27 cellular contexts compared by ENCODE assay signal in the genomic region with DNA sequence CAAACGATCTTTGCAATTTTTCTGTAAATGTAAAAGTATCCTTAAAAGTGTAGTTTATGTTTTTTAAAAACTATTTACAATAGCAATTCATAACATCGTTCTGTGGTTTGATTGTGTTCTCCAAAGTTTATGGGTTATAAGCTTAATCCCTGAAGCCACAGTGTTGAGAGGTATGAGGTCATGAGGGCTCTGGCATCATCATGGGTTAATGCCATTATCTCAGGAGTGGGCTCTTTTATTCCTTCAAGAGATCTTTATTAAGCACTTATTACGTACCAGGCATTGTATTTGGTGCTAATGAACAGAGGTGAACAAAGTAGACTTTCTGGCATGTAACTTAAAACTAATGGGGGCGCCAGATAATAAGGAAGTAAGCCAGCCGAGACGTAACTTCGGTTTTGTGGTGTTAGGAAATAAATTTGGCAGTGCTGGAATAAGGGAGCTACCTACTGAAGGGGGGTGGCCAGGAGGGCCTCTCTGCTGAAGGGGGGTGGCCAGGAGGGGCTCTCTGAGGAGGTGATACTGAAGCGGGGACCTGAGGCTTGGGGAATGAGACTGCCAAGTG.
DNase-seq lines count a peak whose midpoint lies in the region; ATAC-seq, FAIRE-seq and TF ChIP-seq lines count a peak whose summit lies in the region.
"Had no signal": no experiment of that assay in that cellular context is flagged by ENCODE, and none has a peak within 500 bp of the region (broad histone marks: within the 10 kb centered on the region; RNA-seq: fewer than 3 reads in every experiment).

No MANE protein-coding gene starts in this region.

- no peaks in the 10 kb centered on the region for H3K79me2 ChIP-seq in HepG2 (ENCODE audit: insufficient read depth, low read length)

- no peaks in the 10 kb centered on the region for H4K20me1 ChIP-seq in HepG2 (ENCODE audit: insufficient read depth, low read length)

- no peak overlapping the region for H2AFZ ChIP-seq in HepG2 (ENCODE audit: low read length)

- POLR2A ChIA-PET in HepG2 (lab: Yijun Ruan, JAX), result no interaction called here

- H3K27ac Mint-ChIP-seq in mesothelial cell of epicardium, result no peak overlapping the region
- H3K27ac Mint-ChIP-seq: activated CD8-positive, alpha-beta T cell treated with anti-CD3 and anti-CD28 coated beads for 36 hours had no signal

- H3K36me3 Mint-ChIP-seq in mesothelial cell of epicardium, result peaks cover 26% of the 10 kb centered on the region

- H3K4me1 ChIP-seq in liver (ENCODE audit: control insufficient read depth in 4 of 4, insufficient read depth in 4 of 4, low read length in 3 of 4) (peaks cover 0 to 3% (median 0%) of the 10 kb centered on the region in 4 donors), HepG2 (ENCODE audit: insufficient read depth, low read length) (no peaks in the 10 kb centered on the region)
- H3K4me1 ChIP-seq: uterus had no signal

- no peaks in the 10 kb centered on the region for H3K4me1 Mint-ChIP-seq in mesothelial cell of epicardium

- no TSS peak for BruUV-seq in HepG2 (replicated peaks; lab: Mats Ljungman, UMichigan)

- intact Hi-C loops in HepG2 (cut with micrococcal nuclease; ENCODE audit: unreplicated experiment) (no loop called here), left colon (cut with DNase I, micrococcal nuclease) (no loop called here)

- H3K27me3 ChIP-seq in liver (ENCODE audit: control insufficient read depth in 4 of 4, insufficient read depth in 4 of 4, low read length in 3 of 4) (no peaks in the 10 kb centered on the region), HepG2 (ENCODE audit: control insufficient read depth in 1 of 2, insufficient read depth in 2 of 2, low read length in 2 of 2) (no peaks in the 10 kb centered on the region), brain microvascular endothelial cell (replicated peaks) (no peaks in the 10 kb centered on the region)
- H3K27me3 ChIP-seq: esophagus squamous epithelium, suprapubic skin, uterus had no signal

- H3K27me3 Mint-ChIP-seq in mesothelial cell of epicardium (ENCODE audit: low read depth), result no peaks in the 10 kb centered on the region
- H3K27me3 Mint-ChIP-seq: activated CD8-positive, alpha-beta T cell treated with anti-CD3 and anti-CD28 coated beads for 36 hours; central memory CD8-positive, alpha-beta T cell had no signal

- TF ChIP-seq EP300 in HepG2 (IDR thresholded peaks at IDR 0.05; ENCODE audit: low read depth in 2 of 2, low read length in 2 of 2), result no peak
- TF ChIP-seq EP300 in HepG2 (CRISPR knock-in tag; IDR thresholded peaks at IDR 0.05; ENCODE audit: borderline replicate concordance), result no peak

- H3K9ac ChIP-seq in liver (ENCODE audit: low read depth in 1 of 2, low read length in 2 of 2) (no peak overlapping the region), HepG2 (ENCODE audit: insufficient read depth, low read depth, low read length) (no peak overlapping the region)

- TF ChIP-seq CTCF in liver (IDR thresholded peaks at IDR 0.05; ENCODE audit: low read depth, low read length, missing input control), result no peak
- no peak for TF ChIP-seq CTCF in HepG2 (CRISPR knock-in tag; IDR thresholded peaks at IDR 0.05)
- peak; percentile 13 for TF ChIP-seq CTCF in brain microvascular endothelial cell (IDR thresholded peaks at IDR 0.05; ENCODE audit: low read depth, low read length, missing control alignments)
- TF ChIP-seq CTCF in fibroblast of villous mesenchyme (IDR thresholded peaks at IDR 0.05; ENCODE audit: insufficient read depth, low read depth, low read length), result peak; percentile 11
- no peak for TF ChIP-seq CTCF in mesothelial cell of epicardium (IDR thresholded peaks at IDR 0.05; ENCODE audit: unreplicated experiment)

- H3K4me3 ChIP-seq in liver (ENCODE audit: low read depth in 1 of 3, low read length in 3 of 3), result no peak overlapping the region
- H3K4me3 ChIP-seq in HepG2 (replicated peaks in 1 of 3; ENCODE audit: insufficient read depth in 1 of 3, low read depth in 2 of 3, low read length in 3 of 3), result no peak overlapping the region
- H3K4me3 ChIP-seq in brain microvascular endothelial cell (ENCODE audit: low read depth, low read length), result no peak overlapping the region
- H3K4me3 ChIP-seq in fibroblast of villous mesenchyme (ENCODE audit: low read depth, low read length), result no peak overlapping the region
- H3K4me3 ChIP-seq: esophagus squamous epithelium, mucosa of descending colon, psoas muscle, suprapubic skin, uterus had no signal

- H3K4me2 ChIP-seq in HepG2 (ENCODE audit: low read depth, low read length), result no peak overlapping the region

- H3K36me3 ChIP-seq in liver (ENCODE audit: control insufficient read depth in 4 of 4, insufficient read depth in 3 of 4, low read depth in 1 of 4, low read length in 3 of 4), result peaks cover 8 to 30% (median 20%) of the 10 kb centered on the region in 4 donors
- peaks cover 21 to 44% of the 10 kb centered on the region in 2 experiments for H3K36me3 ChIP-seq in HepG2 (replicated peaks in 1 of 2; ENCODE audit: control insufficient read depth in 1 of 2, insufficient read depth in 2 of 2, low read length in 2 of 2)
- peaks cover 8% of the 10 kb centered on the region for H3K36me3 ChIP-seq in brain microvascular endothelial cell (replicated peaks)
- H3K36me3 ChIP-seq: uterus had no signal

- TF ChIP-seq RAD21 in liver (IDR thresholded peaks at IDR 0.05), result peak; percentile 4 to 9
- no peak for TF ChIP-seq RAD21 in HepG2 (CRISPR knock-in tag; IDR thresholded peaks at IDR 0.05)

- TF ChIP-seq POLR2A in HepG2 (IDR thresholded peaks at IDR 0.05; ENCODE audit: insufficient read depth in 1 of 2, low read depth in 2 of 2, low read length in 2 of 2), result no peak

- H3K9me3 ChIP-seq in liver (ENCODE audit: control insufficient read depth in 4 of 4, low read length in 3 of 4) (no peaks in the 10 kb centered on the region), HepG2 (ENCODE audit: low read length) (no peaks in the 10 kb centered on the region)
- H3K9me3 ChIP-seq: esophagus squamous epithelium, mucosa of descending colon, psoas muscle, suprapubic skin, uterus had no signal

- no peaks in the 10 kb centered on the region for H3K9me3 Mint-ChIP-seq in mesothelial cell of epicardium
- H3K9me3 Mint-ChIP-seq: activated CD8-positive, alpha-beta T cell treated with anti-CD3 and anti-CD28 coated beads for 36 hours; central memory CD8-positive, alpha-beta T cell; neural crest cell had no signal

- H3K27ac ChIP-seq in liver (ENCODE audit: low read depth in 1 of 2, low read length in 2 of 2) (no peak overlapping the region), HepG2 (ENCODE audit: extremely low read length, insufficient read depth, low read length) (no peak overlapping the region), brain microvascular endothelial cell (peak overlapping the region; percentile 61)
- H3K27ac ChIP-seq: C4-2B, esophagus squamous epithelium, psoas muscle, suprapubic skin, uterus had no signal

- in situ Hi-C loops in HepG2 (cut with HindIII; ENCODE audit: extremely low pct_ligation_motif_present, low pct_unique_long_range_greater_than_20kb), result no loop called here
- in situ Hi-C loops in brain microvascular endothelial cell (cut with HindIII; ENCODE audit: low pct_ligation_motif_present, low sequenced_read_pairs), result loop anchor here (10.0 kb wide), 1 partner anchor 138 kb away; no protein-coding TSS in a partner anchor

- no peak for ATAC-seq in HepG2
- ATAC-seq in left colon, result no peak
- ATAC-seq: activated CD8-positive, alpha-beta T cell treated with anti-CD3 and anti-CD28 coated beads for 36 hours; left cardiac atrium; mucosa of descending colon; psoas muscle had no signal

- FAIRE-seq in HepG2 (lab: Jason Lieb, UNC), result no peak

- DNase-seq in HepG2 (ENCODE audit: low spot score), result no peak
- DNase-seq in brain microvascular endothelial cell, result no peak
- DNase-seq in fibroblast of villous mesenchyme (ENCODE audit: low read depth), result peak; percentile 83
- no peak for DNase-seq in mesothelial cell of epicardium (ENCODE audit: low spot score in 2 of 2, unreplicated experiment in 2 of 2)
- no peak for DNase-seq in left colon
- DNase-seq in anterior cingulate cortex (lab: John Stamatoyannopoulos, UW), result no peak
- no peak for DNase-seq in mesenteric fat pad (ENCODE audit: low spot score)
- DNase-seq: activated CD8-positive, alpha-beta T cell treated with anti-CD3 and anti-CD28 coated beads for 36 hours; activated T-cell treated with anti-CD3 and anti-CD28 coated beads for 4 hours; amygdala; Calu3; effector CD4-positive, alpha-beta T cell; EL; esophagus squamous epithelium; left cardiac atrium; mucosa of descending colon; NCI-H1417; NCI-H2171; NCI-H526; psoas muscle; SW 1271; uterus had no signal

- WGBS in liver, result 71% methylated on average over 8 of the region's 8 CpGs
- WGBS in HepG2 (ENCODE audit: low lambda C conversion rate), result 95% methylated on average over 8 of the region's 8 CpGs

- CTCF ChIA-PET in HepG2 (lab: Yijun Ruan, JAX; ENCODE audit: low intra/inter-chr PET ratio, low total read pairs), result no interaction called here

- H3K4me3 Mint-ChIP-seq in mesothelial cell of epicardium, result no peak overlapping the region
- H3K4me3 Mint-ChIP-seq: activated CD8-positive, alpha-beta T cell treated with anti-CD3 and anti-CD28 coated beads for 36 hours; central memory CD8-positive, alpha-beta T cell; neural crest cell had no signal

TF ChIP-seq in liver, 16 proteins besides CTCF, POLR2A, EP300 and RAD21 (continues in another document):
- TF ChIP-seq NR2F2 (IDR thresholded peaks at IDR 0.05), result no peak
- TF ChIP-seq HNF4A (conservative IDR thresholded peaks at IDR 0.05), result no peak
- TF ChIP-seq HNF4G (IDR thresholded peaks at IDR 0.05), result no peak
- no peak for TF ChIP-seq SP1 (IDR thresholded peaks at IDR 0.05)

TF ChIP-seq in HepG2, 621 proteins besides CTCF, POLR2A, EP300 and RAD21 (continues in another document):
- TF ChIP-seq DNMT1 (CRISPR knock-in tag; IDR thresholded peaks at IDR 0.05) (no peak), NR2C2 (CRISPR knock-in tag; IDR thresholded peaks at IDR 0.05; ENCODE audit: borderline replicate concordance) (no peak), ZFAT (CRISPR knock-in tag; conservative IDR thresholded peaks at IDR 0.05) (no peak), ZNF577 (CRISPR knock-in tag; IDR thresholded peaks at IDR 0.05; ENCODE audit: borderline replicate concordance, low read depth) (no peak), SP4 (CRISPR knock-in tag; IDR thresholded peaks at IDR 0.05) (no peak), DR1 (CRISPR knock-in tag; IDR thresholded peaks at IDR 0.05) (no peak), TARDBP (CRISPR knock-in tag; IDR thresholded peaks at IDR 0.05) (no peak), ZNF136 (CRISPR knock-in tag; IDR thresholded peaks at IDR 0.05; ENCODE audit: low read depth) (no peak)
- TF ChIP-seq, protein P1, sequence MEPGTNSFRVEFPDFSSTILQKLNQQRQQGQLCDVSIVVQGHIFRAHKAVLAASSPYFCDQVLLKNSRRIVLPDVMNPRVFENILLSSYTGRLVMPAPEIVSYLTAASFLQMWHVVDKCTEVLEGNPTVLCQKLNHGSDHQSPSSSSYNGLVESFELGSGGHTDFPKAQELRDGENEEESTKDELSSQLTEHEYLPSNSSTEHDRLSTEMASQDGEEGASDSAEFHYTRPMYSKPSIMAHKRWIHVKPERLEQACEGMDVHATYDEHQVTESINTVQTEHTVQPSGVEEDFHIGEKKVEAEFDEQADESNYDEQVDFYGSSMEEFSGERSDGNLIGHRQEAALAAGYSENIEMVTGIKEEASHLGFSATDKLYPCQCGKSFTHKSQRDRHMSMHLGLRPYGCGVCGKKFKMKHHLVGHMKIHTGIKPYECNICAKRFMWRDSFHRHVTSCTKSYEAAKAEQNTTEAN (CRISPR knock-in tag; conservative IDR thresholded peaks at IDR 0.05), result no peak

Comparison
In these comparisons a context has a peak if more than half of its experiments do, and no peak if none do; other contexts are left out.
1. CTCF ChIP-seq: peak in brain microvascular endothelial cell (single experiment) and fibroblast of villous mesenchyme (single experiment); none in liver (single experiment), HepG2 (single experiment) and mesothelial cell of epicardium (single experiment).